ENCODE assay signal across 19 cellular contexts in genomic region chr6:53378208-53378607, GRCh38. TPM values are rescaled to one million over a fixed set of nuclear protein-coding genes. Genes with fewer than 3 reads are reported as not detected.
DNase-seq lines count a peak whose midpoint lies in the region; ATAC-seq, FAIRE-seq and TF ChIP-seq lines count a peak whose summit lies in the region.
"Had no signal": no experiment of that assay in that cellular context is flagged by ENCODE, and none has a peak within 500 bp of the region (broad histone marks: within the 10 kb centered on the region; RNA-seq: fewer than 3 reads in every experiment).

No MANE protein-coding gene starts in this region.

- H3K36me3 ChIP-seq in heart right ventricle, result no peaks in the 10 kb centered on the region
- H3K36me3 ChIP-seq: SJCRH30 had no signal

- peak; percentile 38 for FAIRE-seq in GM12891 (lab: Jason Lieb, UNC)

- H3K27me3 ChIP-seq in heart right ventricle, result no peaks in the 10 kb centered on the region
- H3K27me3 ChIP-seq: SJCRH30 had no signal

- TF ChIP-seq CTCF in heart right ventricle (IDR thresholded peaks at IDR 0.05) (no peak), foreskin fibroblast (IDR thresholded peaks at IDR 0.05; ENCODE audit: low read depth, low read length) (no peak)

- DNase-seq in GM12891 (ENCODE audit: insufficient read length, low spot score) (no peak), amniotic stem cell (lab: John Stamatoyannopoulos, UW) (peak; percentile 18), heart right ventricle (no peak), renal cortical epithelial cell (ENCODE audit: low read depth) (peak; percentile 19), foreskin fibroblast (no peak)
- DNase-seq: ACHN, AML-193, DMS79 treated with DMSO at 0.1 percent for 48 hours, H9, Karpas-422, NCI-H1436, NCI-H1930, NCI-H226, NCI-H524 treated with DMSO at 0.1 percent for 48 hours, RPMI8226, SJCRH30 had no signal

- H3K9me3 ChIP-seq in heart right ventricle, result no peaks in the 10 kb centered on the region
- H3K9me3 ChIP-seq: SJCRH30 had no signal

- no peak for TF ChIP-seq POLR2A in GM12891 (IDR thresholded peaks at IDR 0.05; ENCODE audit: low read depth, low read length)

- H3K27ac ChIP-seq in heart right ventricle, result peak overlapping the region in 2 of 10 donors; percentile 9 to 64
- H3K27ac ChIP-seq: SJCRH30 had no signal

- H3K4me1 ChIP-seq in heart right ventricle, result peaks cover 0 to 21% (median 0%) of the 10 kb centered on the region in 9 donors
- H3K4me1 ChIP-seq: SJCRH30 had no signal

- WGBS in heart right ventricle, 2 donors, result 80% methylated on average over 7 of the region's 7 CpGs

- H3K4me3 ChIP-seq in heart right ventricle (no peak overlapping the region), foreskin fibroblast (ENCODE audit: low read depth in 1 of 2, low read length in 2 of 2) (no peak overlapping the region)
- H3K4me3 ChIP-seq: SJCRH30 had no signal

- intact Hi-C loops in heart right ventricle (cut with DNase I), result no loop called here

- peak in 6 of 8 donors; percentile 38 to 70 (median 56) for ATAC-seq in heart right ventricle
- no peak for ATAC-seq in HG03159 (IDR thresholded peaks at IDR 0.05; ENCODE audit: unreplicated experiment)
- no peak for ATAC-seq in GM21515 (IDR thresholded peaks at IDR 0.05; ENCODE audit: unreplicated experiment)

TF ChIP-seq in GM12891, 5 proteins besides CTCF, POLR2A, EP300 and RAD21:
- TF ChIP-seq TAF1 (IDR thresholded peaks at IDR 0.05; ENCODE audit: low read depth, low read length), result no peak
- TF ChIP-seq SPI1 (IDR thresholded peaks at IDR 0.05; ENCODE audit: low read depth, low read length), result no peak
- TF ChIP-seq POU2F2 (IDR thresholded peaks at IDR 0.05; ENCODE audit: low read depth, low read length), result no peak
- TF ChIP-seq PAX5 (IDR thresholded peaks at IDR 0.05; ENCODE audit: insufficient read depth, low read length, severe bottlenecking), result no peak
- TF ChIP-seq POLR2AphosphoS5 (IDR thresholded peaks at IDR 0.05; ENCODE audit: low read depth, low read length), result no peak

RNA-seq across cellular contexts. Expression of gene ELOVL5, which starts 29.5 kb away (rescaled TPM):
- polyA plus RNA-seq in GM12891 (2012; ENCODE audit: low read depth, missing spikeins), result 65.0 TPM
- total RNA-seq in heart right ventricle (10 to 100 TPM; 16.9 to 48.1 (median 29.7) TPM), renal cortical epithelial cell (68.9 and 92.8 TPM in 2 replicates)
- polyA plus RNA-seq in heart right ventricle, result 10 to 100 TPM; 17.1 to 39.0 TPM
- total RNA-seq: HT-29 had no signal

Comparison
In these comparisons a context has a peak if more than half of its experiments do, and no peak if none do; other contexts are left out.
1. DNase-seq: peak in amniotic stem cell (single experiment) and renal cortical epithelial cell (single experiment); none in GM12891 (single experiment), heart right ventricle (0 of 2) and foreskin fibroblast (0 of 2).
2. ATAC-seq: peak in heart right ventricle (6 of 8); none in HG03159 (single experiment) and GM21515 (single experiment).